8 cellular contexts compared by ENCODE assay signal in genomic region chr4:109733728-109734127, GRCh38.
"Had no signal": no experiment of that assay in that cellular context is flagged by ENCODE, and none has a peak within 500 bp of the region (broad histone marks: within the 10 kb centered on the region; RNA-seq: fewer than 3 reads in every experiment).

No MANE protein-coding gene starts in this region.

- DNase-seq: GM23248, GOT3, H7, HFFc6 had no signal

- ATAC-seq: HCT116, HepG2 had no signal

- H3K36me3 ChIP-seq: HAP-1 had no signal

- H3K9me3 ChIP-seq: HAP-1 had no signal

- FAIRE-seq: HepG2 had no signal

- H3K4me3 ChIP-seq: GM23248, HAP-1 had no signal

- H3K27ac ChIP-seq: GM23248, HL-60 had no signal
